ENCODE assay signal across 13 cellular contexts in genomic region chr9:89664896-89665329, GRCh38.
A peak's percentile ranks its signal among the peaks of the same experiment; 100 is the strongest.
DNase-seq lines count a peak whose midpoint lies in the region; ATAC-seq and TF ChIP-seq lines count a peak whose summit lies in the region.
"Had no signal": no experiment of that assay in that cellular context is flagged by ENCODE, and none has a peak within 500 bp of the region (broad histone marks: within the 10 kb centered on the region; RNA-seq: fewer than 3 reads in every experiment).

No MANE protein-coding gene starts in this region.

- H3K9me3 ChIP-seq in neutrophil: no peaks in the 10 kb centered on the region
- no peaks in the 10 kb centered on the region for H3K9me3 ChIP-seq in CD8-positive, alpha-beta memory T cell (ENCODE audit: low read length)
- H3K9me3 ChIP-seq: gastrocnemius medialis had no signal

- no peak overlapping the region for H3K27ac Mint-ChIP-seq in CD8-positive, alpha-beta memory T cell
- H3K27ac Mint-ChIP-seq: activated naive CD8-positive, alpha-beta T cell treated with anti-CD3 and anti-CD28 coated beads, Interleukin-2, amount 50 U/mL, for 24 hours had no signal

- H3K27me3 ChIP-seq in neutrophil: no peaks in the 10 kb centered on the region
- no peaks in the 10 kb centered on the region for H3K27me3 ChIP-seq in CD8-positive, alpha-beta memory T cell (ENCODE audit: insufficient read depth, low read length, poor library complexity, severe bottlenecking)
- H3K27me3 ChIP-seq: gastrocnemius medialis had no signal

- H3K4me3 ChIP-seq in neutrophil (ENCODE audit: low read depth in 1 of 2, low read length in 1 of 2) (no peak overlapping the region), coronary artery (no peak overlapping the region)
- H3K4me3 ChIP-seq in CD8-positive, alpha-beta memory T cell (ENCODE audit: low read length): no peak overlapping the region
- H3K4me3 ChIP-seq: gastrocnemius medialis had no signal

- POLR2A ChIA-PET in CD8-positive, alpha-beta memory T cell (lab: Charles Lee): no interaction called here

- TF ChIP-seq CTCF in neutrophil (IDR thresholded peaks at IDR 0.05) (no peak), coronary artery (IDR thresholded peaks at IDR 0.05) (no peak)

- no peaks in the 10 kb centered on the region for H3K9me3 Mint-ChIP-seq in CD8-positive, alpha-beta memory T cell
- H3K9me3 Mint-ChIP-seq: activated naive CD8-positive, alpha-beta T cell treated with anti-CD3 and anti-CD28 coated beads, Interleukin-2, amount 50 U/mL, for 24 hours had no signal

- peak; percentile 83 for ATAC-seq in esophagus mucosa
- ATAC-seq: activated naive CD8-positive, alpha-beta T cell treated with anti-CD3 and anti-CD28 coated beads, Interleukin-2, amount 50 U/mL, for 24 hours; gastrocnemius medialis had no signal

- H3K36me3 Mint-ChIP-seq in CD8-positive, alpha-beta memory T cell: no peaks in the 10 kb centered on the region

- CTCF ChIA-PET in CD8-positive, alpha-beta memory T cell (lab: Charles Lee): no interaction called here

- H3K4me3 Mint-ChIP-seq in CD8-positive, alpha-beta memory T cell: no peak overlapping the region
- H3K4me3 Mint-ChIP-seq: activated naive CD8-positive, alpha-beta T cell treated with anti-CD3 and anti-CD28 coated beads, Interleukin-2, amount 50 U/mL, for 24 hours had no signal

- no peaks in the 10 kb centered on the region for H3K4me1 Mint-ChIP-seq in CD8-positive, alpha-beta memory T cell
- H3K4me1 Mint-ChIP-seq: activated naive CD8-positive, alpha-beta T cell treated with anti-CD3 and anti-CD28 coated beads, Interleukin-2, amount 50 U/mL, for 24 hours had no signal

- DNase-seq in DMS53 treated with DMSO at 0.1 percent for 48 hours (lab: John Stamatoyannopoulos, UW; ENCODE audit: unreplicated experiment) (peak; percentile 97), NCI-H345 (lab: John Stamatoyannopoulos, UW) (peak; percentile 92), NCI-H2227 treated with DMSO at 0.1 percent for 48 hours (lab: John Stamatoyannopoulos, UW) (no peak), coronary artery (ENCODE audit: low spot score) (no peak), NCI-H82 treated with DMSO at 0.1 percent for 48 hours (lab: John Stamatoyannopoulos, UW; ENCODE audit: unreplicated experiment) (no peak)
- no peak for DNase-seq in CD8-positive, alpha-beta memory T cell
- DNase-seq: activated naive CD8-positive, alpha-beta T cell treated with anti-CD3 and anti-CD28 coated beads, Interleukin-2, amount 50 U/mL, for 24 hours; dermis blood vessel endothelial cell; gastrocnemius medialis; NCI-H1105; occipital lobe had no signal

- peak overlapping the region; percentile 61 for H3K27ac ChIP-seq in neutrophil
- H3K27ac ChIP-seq in CD8-positive, alpha-beta memory T cell (ENCODE audit: low read depth, low read length): no peak overlapping the region
- H3K27ac ChIP-seq in coronary artery: no peak overlapping the region
- H3K27ac ChIP-seq: gastrocnemius medialis had no signal

- H3K27me3 Mint-ChIP-seq in CD8-positive, alpha-beta memory T cell: peaks cover 4 to 25% of the 10 kb centered on the region in 2 donors

- peaks cover 83 to 89% of the 10 kb centered on the region in 2 experiments for H3K4me1 ChIP-seq in neutrophil (ENCODE audit: control insufficient read depth in 1 of 2, insufficient read depth in 1 of 2, low read depth in 1 of 2, low read length in 1 of 2)
- H3K4me1 ChIP-seq in CD8-positive, alpha-beta memory T cell (ENCODE audit: insufficient read depth, low read length): no peaks in the 10 kb centered on the region

- H3K36me3 ChIP-seq in neutrophil: no peaks in the 10 kb centered on the region
- H3K36me3 ChIP-seq in CD8-positive, alpha-beta memory T cell (ENCODE audit: insufficient read depth, low read length): no peaks in the 10 kb centered on the region
- H3K36me3 ChIP-seq: gastrocnemius medialis had no signal

Comparison
In these comparisons a context has a peak if more than half of its experiments do, and no peak if none do; other contexts are left out.
1. DNase-seq: peak in DMS53 treated with DMSO at 0.1 percent for 48 hours (single experiment) and NCI-H345 (single experiment); none in NCI-H2227 treated with DMSO at 0.1 percent for 48 hours (single experiment), CD8-positive, alpha-beta memory T cell (0 of 5), coronary artery (single experiment) and NCI-H82 treated with DMSO at 0.1 percent for 48 hours (single experiment).